10 cellular contexts compared by ENCODE assay signal in genomic region chr3:67605377-67605776, GRCh38. TPM values are rescaled to one million over a fixed set of nuclear protein-coding genes. Genes with fewer than 3 reads are reported as not detected.
DNase-seq lines count a peak whose midpoint lies in the region; ATAC-seq lines count a peak whose summit lies in the region.
"Had no signal": no experiment of that assay in that cellular context is flagged by ENCODE, and none has a peak within 500 bp of the region (broad histone marks: within the 10 kb centered on the region; RNA-seq: fewer than 3 reads in every experiment).

No MANE protein-coding gene starts in this region.

- peaks cover 33 to 54% of the 10 kb centered on the region in 2 donors for H3K36me3 Mint-ChIP-seq in activated naive CD4-positive, alpha-beta T cell treated with anti-CD3 and anti-CD28 coated beads, Interleukin-2, amount 50 U/mL, for 72 hours
- peaks cover 15% of the 10 kb centered on the region for H3K36me3 Mint-ChIP-seq in T-helper 17 cell (ENCODE audit: low read depth)

- H3K9me3 Mint-ChIP-seq in activated naive CD4-positive, alpha-beta T cell treated with anti-CD3 and anti-CD28 coated beads, Interleukin-2, amount 50 U/mL, for 72 hours, result peaks cover 0 to 15% of the 10 kb centered on the region in 2 donors

- no peak overlapping the region for H3K4me3 Mint-ChIP-seq in T-helper 17 cell

- H3K9me3 ChIP-seq in T-helper 17 cell (ENCODE audit: control insufficient read depth, low read length, poor library complexity, severe bottlenecking), result no peaks in the 10 kb centered on the region
- H3K9me3 ChIP-seq: neutrophil had no signal

- H3K4me1 Mint-ChIP-seq in T-helper 17 cell, result peaks cover 40% of the 10 kb centered on the region

- DNase-seq in activated naive CD4-positive, alpha-beta T cell treated with anti-CD3 and anti-CD28 coated beads, Interleukin-2, amount 50 U/mL, for 72 hours (ENCODE audit: low spot score in 2 of 2), result no peak
- no peak for DNase-seq in activated naive CD4-positive, alpha-beta T cell (lab: John Stamatoyannopoulos, UW)
- DNase-seq in T-helper 17 cell (no peak), fibroblast of the conjunctiva (ENCODE audit: low read depth) (peak; percentile 47), stromal cell of bone marrow (ENCODE audit: low read depth) (peak; percentile 65), midbrain (lab: John Stamatoyannopoulos, UW) (no peak), NCI-H2107 (lab: John Stamatoyannopoulos, UW) (no peak)
- no peak for DNase-seq in activated CD4-positive, CD25-positive, alpha-beta regulatory T cell treated with anti-CD3 and anti-CD28 coated beads, Interleukin-2, amount 50 U/mL, for 72 hours
- DNase-seq: NCI-H187 had no signal

- ATAC-seq in activated naive CD4-positive, alpha-beta T cell treated with anti-CD3 and anti-CD28 coated beads, Interleukin-2, amount 50 U/mL, for 72 hours, result peak; percentile 66 to 71
- ATAC-seq in T-helper 17 cell, result no peak

- peak overlapping the region; percentile 10 to 76 for H3K27ac Mint-ChIP-seq in activated naive CD4-positive, alpha-beta T cell treated with anti-CD3 and anti-CD28 coated beads, Interleukin-2, amount 50 U/mL, for 72 hours
- peak overlapping the region; percentile 87 for H3K27ac Mint-ChIP-seq in T-helper 17 cell

- no peaks in the 10 kb centered on the region for H3K27me3 Mint-ChIP-seq in T-helper 17 cell

RNA-seq across cellular contexts. Expression of gene SUCLG2, which starts 49.0 kb away (rescaled TPM):
- total RNA-seq in activated naive CD4-positive, alpha-beta T cell treated with anti-CD3 and anti-CD28 coated beads, Interleukin-2, amount 50 U/mL, for 72 hours, result 10 to 100 TPM; 48.1 to 70.6 TPM
- 10 to 100 TPM; 43.8 to 48.1 TPM for total RNA-seq in T-helper 17 cell

Comparison
In these comparisons a context has a peak if more than half of its experiments do, and no peak if none do; other contexts are left out.
1. DNase-seq: peak in fibroblast of the conjunctiva (single experiment) and stromal cell of bone marrow (single experiment); none in activated naive CD4-positive, alpha-beta T cell treated with anti-CD3 and anti-CD28 coated beads, Interleukin-2, amount 50 U/mL, for 72 hours (0 of 2), activated naive CD4-positive, alpha-beta T cell (0 of 4), T-helper 17 cell (0 of 3), activated CD4-positive, CD25-positive, alpha-beta regulatory T cell treated with anti-CD3 and anti-CD28 coated beads, Interleukin-2, amount 50 U/mL, for 72 hours (single experiment), midbrain (single experiment) and NCI-H2107 (single experiment).